1 cellular context compared by ENCODE assay signal in genomic region chr10:16987129-16987670, GRCh38.
TF ChIP-seq lines count a peak whose summit lies in the region.

No MANE protein-coding gene starts in this region.

TF ChIP-seq in H1, 55 proteins besides CTCF, POLR2A, EP300 and RAD21:
- no peak for TF ChIP-seq RXRA (IDR thresholded peaks at IDR 0.05; ENCODE audit: insufficient read depth, low read depth, low read length)
- TF ChIP-seq USF2 (IDR thresholded peaks at IDR 0.05; ENCODE audit: low read length) = no peak
- TF ChIP-seq SP2 (IDR thresholded peaks at IDR 0.05; ENCODE audit: low read length) = no peak
- TF ChIP-seq CREB1 (IDR thresholded peaks at IDR 0.05) = no peak
- TF ChIP-seq CHD2 (IDR thresholded peaks at IDR 0.05; ENCODE audit: low read length) = no peak
- TF ChIP-seq CHD1 (IDR thresholded peaks at IDR 0.05; ENCODE audit: low read depth, low read length) = no peak
- no peak for TF ChIP-seq KDM1A (IDR thresholded peaks at IDR 0.05; ENCODE audit: borderline replicate concordance, low read length)
- TF ChIP-seq SAP30 (IDR thresholded peaks at IDR 0.05; ENCODE audit: insufficient read depth, insufficient replicate concordance, low read length) = no peak
- TF ChIP-seq RNF2 (IDR thresholded peaks at IDR 0.05; ENCODE audit: borderline replicate concordance, low read depth, low read length, missing control alignments, poor library complexity, severe bottlenecking) = no peak
- TF ChIP-seq TEAD4 (IDR thresholded peaks at IDR 0.05; ENCODE audit: low read depth, low read length) = no peak
- no peak for TF ChIP-seq BCL11A (IDR thresholded peaks at IDR 0.05; ENCODE audit: low read depth in 2 of 2, low read length in 2 of 2)
- no peak for TF ChIP-seq TBP (IDR thresholded peaks at IDR 0.05; ENCODE audit: low read depth, low read length)
- TF ChIP-seq SP4 (IDR thresholded peaks at IDR 0.05; ENCODE audit: low read length) = no peak
- no peak for TF ChIP-seq HDAC6 (IDR thresholded peaks at IDR 0.05; ENCODE audit: low read depth, low read length)
- TF ChIP-seq POU5F1 (IDR thresholded peaks at IDR 0.05; ENCODE audit: low read depth, low read length) = no peak
- TF ChIP-seq BACH1 (IDR thresholded peaks at IDR 0.05; ENCODE audit: low read length) = no peak
